In the genomic region with DNA sequence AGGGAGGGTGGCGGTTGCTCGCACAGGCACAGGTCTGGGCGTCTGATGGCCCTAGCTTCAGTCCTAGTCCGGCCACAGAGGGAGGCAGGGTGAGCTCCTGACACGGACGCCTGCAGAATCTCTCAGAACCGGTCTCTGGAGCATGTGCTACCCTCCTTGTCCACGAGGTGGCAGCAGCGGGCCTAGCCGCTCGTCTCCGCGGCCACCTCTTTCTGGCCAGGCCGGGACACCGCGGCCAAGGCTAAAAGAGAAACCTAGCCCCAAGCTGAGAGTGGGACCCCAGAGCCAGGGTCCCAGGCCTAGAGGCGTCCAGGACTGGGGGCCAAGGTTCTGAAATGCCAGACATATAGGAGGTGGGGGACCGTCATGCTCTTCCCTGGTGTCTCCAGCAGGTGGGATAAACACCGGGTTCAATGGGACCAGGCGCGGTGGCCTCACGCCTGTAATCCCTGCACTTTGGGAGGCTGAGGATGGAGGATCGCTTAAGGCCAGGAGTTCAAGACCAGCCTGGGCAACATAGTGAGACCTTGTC, we compare ENCODE assay signal across 8 cellular contexts. TPM values are rescaled to one million over a fixed set of nuclear protein-coding genes. Genes with fewer than 3 reads are reported as not detected.
DNase-seq lines count a peak whose midpoint lies in the region; ATAC-seq, FAIRE-seq and TF ChIP-seq lines count a peak whose summit lies in the region.

No MANE protein-coding gene starts in this region.

- H3K4me2 ChIP-seq in osteoblast (ENCODE audit: insufficient read depth, low read length), result peak overlapping the region; percentile 87

- no peak overlapping the region for H3K27ac ChIP-seq in osteoblast (ENCODE audit: low read depth, low read length)

- no peaks in the 10 kb centered on the region for H3K27me3 ChIP-seq in osteoblast (ENCODE audit: insufficient read depth, low read length)

- DNase-seq in GM10266 (ENCODE audit: extremely low spot score), result peak; percentile 79
- DNase-seq in Kasumi-1 (lab: John Stamatoyannopoulos, UW), result peak; percentile 58 to 73
- DNase-seq in SK-N-DZ (ENCODE audit: low spot score), result peak; percentile 77
- DNase-seq in activated gamma-delta T cell treated with anti-CD3 and anti-CD28 coated beads, Interleukin-2, amount 50 U/mL, for 16 hours (ENCODE audit: low read depth), result peak; percentile 77
- peak; percentile 77 to 88 for DNase-seq in frontal cortex (ENCODE audit: low spot score in 2 of 2)
- peak; percentile 93 for DNase-seq in osteoblast (ENCODE audit: insufficient read length, low spot score, missing footprints)
- peak; percentile 91 for DNase-seq in superior temporal gyrus (ENCODE audit: extremely low spot score)

- peak; percentile 94 for TF ChIP-seq CTCF in GM10266 (IDR thresholded peaks at IDR 0.05; ENCODE audit: control insufficient read depth, insufficient read depth, low read depth, missing control alignments)
- peak; percentile 91 for TF ChIP-seq CTCF in osteoblast (IDR thresholded peaks at IDR 0.05; ENCODE audit: extremely low read depth, low read depth, low read length)

- H4K20me1 ChIP-seq in osteoblast (ENCODE audit: insufficient read depth, low read length), result peaks cover 3% of the 10 kb centered on the region

- H3K79me2 ChIP-seq in osteoblast (ENCODE audit: insufficient read depth, low read length), result no peaks in the 10 kb centered on the region

- no peak for ATAC-seq in HG03439 (IDR thresholded peaks at IDR 0.05; ENCODE audit: unreplicated experiment)

- H3K9me3 ChIP-seq in osteoblast (ENCODE audit: low read depth, low read length), result no peaks in the 10 kb centered on the region

- H3K4me1 ChIP-seq in osteoblast (ENCODE audit: insufficient read depth, low read length), result peaks cover 5% of the 10 kb centered on the region

- peak overlapping the region; percentile 86 for H2AFZ ChIP-seq in osteoblast (ENCODE audit: low read length)

- H3K36me3 ChIP-seq in osteoblast (ENCODE audit: insufficient read depth, low read length), result no peaks in the 10 kb centered on the region

- no peak for FAIRE-seq in frontal cortex (lab: Jason Lieb, UNC)

- peak overlapping the region; percentile 66 for H3K4me3 ChIP-seq in osteoblast (ENCODE audit: insufficient read depth, low read length)

RNA-seq across cellular contexts. Expression of gene LAT2, which starts 3.2 kb away (rescaled TPM):
- 0.22 and 3.7 TPM in 2 replicates for polyA plus RNA-seq in SK-N-DZ (2014; cell fraction: cytosol; rRNA removed)
- 1.9 and 2.2 TPM in 2 replicates for polyA plus RNA-seq in SK-N-DZ (2014; cell fraction: nucleus; rRNA removed)
- total RNA-seq in frontal cortex (3.3 TPM), osteoblast (0.29 and 0.36 TPM in 2 replicates)

RNA-seq across cellular contexts. Expression of gene EIF4H, which starts 32.5 kb away (rescaled TPM):
- 247 and 268 TPM in 2 replicates for polyA plus RNA-seq in SK-N-DZ (2014; cell fraction: cytosol; rRNA removed)
- 125 and 132 TPM in 2 replicates for polyA plus RNA-seq in SK-N-DZ (2014; cell fraction: nucleus; rRNA removed)
- total RNA-seq in frontal cortex, result 132 TPM
- total RNA-seq in osteoblast, result 270 and 295 TPM in 2 replicates

RNA-seq across cellular contexts. Expression of gene RFC2, which starts 47.5 kb away (rescaled TPM):
- polyA plus RNA-seq in SK-N-DZ (2014; cell fraction: cytosol; rRNA removed), result 101 and 124 TPM in 2 replicates
- polyA plus RNA-seq in SK-N-DZ (2014; cell fraction: nucleus; rRNA removed), result 33.7 and 34.4 TPM in 2 replicates
- total RNA-seq in frontal cortex (22.4 TPM), osteoblast (12.3 and 13.0 TPM in 2 replicates)
